Comparison of ENCODE assay signal across 8 cellular contexts in the genomic region with DNA sequence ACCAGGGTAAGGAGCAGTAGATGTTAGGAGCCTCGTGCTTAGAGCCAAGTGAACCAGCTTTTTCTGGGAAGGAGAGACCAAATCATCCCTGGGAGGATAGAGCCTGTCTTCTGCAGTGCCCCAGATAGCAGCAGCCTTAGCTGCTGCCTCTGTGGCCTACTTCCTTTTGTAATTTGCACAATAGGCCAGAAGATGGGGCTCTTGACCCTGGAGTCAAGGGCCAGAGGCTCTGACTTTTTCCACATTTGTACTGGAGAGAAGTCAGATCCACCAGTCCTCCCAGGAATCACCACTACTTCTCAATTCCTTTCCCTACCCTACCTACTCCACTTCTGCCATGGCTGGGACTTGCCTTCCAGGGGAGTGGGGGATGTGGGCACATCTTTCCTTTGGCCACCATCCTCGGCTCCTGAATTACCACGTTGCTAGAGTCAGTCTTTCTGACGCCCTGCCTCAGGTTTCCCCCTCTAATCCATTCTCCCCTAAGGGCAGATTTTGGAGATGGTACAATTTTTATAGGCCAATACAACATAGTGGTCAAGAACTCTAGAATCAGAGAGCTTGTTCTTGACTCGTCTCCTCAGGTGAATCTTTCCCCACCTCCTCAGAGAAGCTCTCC. TPM values are rescaled to one million over a fixed set of nuclear protein-coding genes. Genes with fewer than 3 reads are reported as not detected.
DNase-seq lines count a peak whose midpoint lies in the region; ATAC-seq and TF ChIP-seq lines count a peak whose summit lies in the region.

No MANE protein-coding gene starts in this region.

- CTCF ChIA-PET in CD4-positive, alpha-beta T cell (lab: Charles Lee) = interaction anchor here (0.8 to 4.6 kb wide), 4 partner anchors 26 to 111 kb away, joined by 3 to 18 read pairs (median 4); no protein-coding TSS in a partner anchor
- CTCF ChIA-PET in activated CD4-positive, alpha-beta memory T cell treated with anti-CD3 and anti-CD28 coated beads for 36 hours (lab: Charles Lee) = interaction anchor here (0.5 to 11.6 kb wide), 41 partner anchors 9 to 582 kb away, joined by 3 to 204 read pairs (median 4); a partner anchor contains a TSS

- no peak overlapping the region for H3K4me3 ChIP-seq in HAP-1

- H3K9me3 Mint-ChIP-seq in CD4-positive, alpha-beta T cell = no peaks in the 10 kb centered on the region
- no peaks in the 10 kb centered on the region for H3K9me3 Mint-ChIP-seq in activated CD4-positive, alpha-beta memory T cell treated with anti-CD3 and anti-CD28 coated beads for 36 hours
- no peaks in the 10 kb centered on the region for H3K9me3 Mint-ChIP-seq in nephron

- ATAC-seq in CD4-positive, alpha-beta T cell (ENCODE audit: poor library complexity) = peak; percentile 35
- ATAC-seq in esophagus mucosa = peak; percentile 63
- ATAC-seq in GM19328 (IDR thresholded peaks at IDR 0.05; ENCODE audit: unreplicated experiment) = no peak
- no peak for ATAC-seq in GM18502 (IDR thresholded peaks at IDR 0.05; ENCODE audit: poor library complexity, unreplicated experiment)

- in situ Hi-C loops in HAP-1 (cut with MboI; ENCODE audit: low sequenced_read_pairs) = loop anchor here (5.0 to 10.0 kb wide), 3 partner anchors 106 to 403 kb away; no protein-coding TSS in a partner anchor

- H3K4me1 Mint-ChIP-seq in CD4-positive, alpha-beta T cell (ENCODE audit: low read depth) = peaks cover 32% of the 10 kb centered on the region
- H3K4me1 Mint-ChIP-seq in activated CD4-positive, alpha-beta memory T cell treated with anti-CD3 and anti-CD28 coated beads for 36 hours (ENCODE audit: low read depth) = peaks cover 9% of the 10 kb centered on the region
- peaks cover 23% of the 10 kb centered on the region for H3K4me1 Mint-ChIP-seq in nephron

- no peak overlapping the region for H3K27ac Mint-ChIP-seq in CD4-positive, alpha-beta T cell
- H3K27ac Mint-ChIP-seq in activated CD4-positive, alpha-beta memory T cell treated with anti-CD3 and anti-CD28 coated beads for 36 hours = no peak overlapping the region
- H3K27ac Mint-ChIP-seq in nephron = no peak overlapping the region

- DNase-seq in CD4-positive, alpha-beta T cell = peak in 8 of 10 experiments; percentile 8 to 23 (median 15)
- DNase-seq in HAP-1 (ENCODE audit: low spot score in 2 of 2) (peak; percentile 75 to 79), NCI-H446 treated with DMSO at 0.1 percent for 48 hours (lab: John Stamatoyannopoulos, UW) (peak; percentile 53)
- DNase-seq in activated CD4-positive, alpha-beta memory T cell treated with anti-CD3 and anti-CD28 coated beads for 36 hours = peak; percentile 58

- peak; percentile 35 for TF ChIP-seq CTCF in CD4-positive, alpha-beta T cell (IDR thresholded peaks at IDR 0.05)
- peak; percentile 63 to 72 (median 69) for TF ChIP-seq CTCF in nephron (IDR thresholded peaks at IDR 0.05; ENCODE audit: unreplicated experiment in 3 of 3)

- H3K36me3 Mint-ChIP-seq in CD4-positive, alpha-beta T cell (ENCODE audit: low read depth) = no peaks in the 10 kb centered on the region
- H3K36me3 Mint-ChIP-seq in activated CD4-positive, alpha-beta memory T cell treated with anti-CD3 and anti-CD28 coated beads for 36 hours = no peaks in the 10 kb centered on the region
- H3K36me3 Mint-ChIP-seq in nephron (ENCODE audit: low read depth) = no peaks in the 10 kb centered on the region

- H3K4me1 ChIP-seq in HAP-1 = peaks cover 7% of the 10 kb centered on the region; the same call in 1 of the 2 replicates

- no peak overlapping the region for H3K27ac ChIP-seq in CD4-positive, alpha-beta T cell (ENCODE audit: low read depth, low read length)

- no peaks in the 10 kb centered on the region for H3K27me3 Mint-ChIP-seq in CD4-positive, alpha-beta T cell
- H3K27me3 Mint-ChIP-seq in activated CD4-positive, alpha-beta memory T cell treated with anti-CD3 and anti-CD28 coated beads for 36 hours = no peaks in the 10 kb centered on the region
- H3K27me3 Mint-ChIP-seq in nephron (ENCODE audit: low read depth) = peaks cover 16% of the 10 kb centered on the region

- no peaks in the 10 kb centered on the region for H3K9me3 ChIP-seq in CD4-positive, alpha-beta T cell (ENCODE audit: control insufficient read depth, low read length)
- H3K9me3 ChIP-seq in HAP-1 = no peaks in the 10 kb centered on the region

- no peak overlapping the region for H3K4me3 Mint-ChIP-seq in CD4-positive, alpha-beta T cell
- H3K4me3 Mint-ChIP-seq in activated CD4-positive, alpha-beta memory T cell treated with anti-CD3 and anti-CD28 coated beads for 36 hours = no peak overlapping the region
- H3K4me3 Mint-ChIP-seq in nephron = no peak overlapping the region

- no peaks in the 10 kb centered on the region for H3K27me3 ChIP-seq in CD4-positive, alpha-beta T cell (ENCODE audit: control insufficient read depth, insufficient read depth, low read length)
- no peaks in the 10 kb centered on the region for H3K27me3 ChIP-seq in HAP-1 (ENCODE audit: low read depth)

- no peaks in the 10 kb centered on the region for H3K36me3 ChIP-seq in HAP-1 (replicated peaks)

- intact Hi-C loops in CD4-positive, alpha-beta T cell (cut with DNase I, micrococcal nuclease) = loop anchor here (1.0 to 10.0 kb wide), 7 partner anchors 111 to 456 kb away; a partner anchor contains a TSS
- intact Hi-C loops in activated CD4-positive, alpha-beta memory T cell treated with anti-CD3 and anti-CD28 coated beads for 36 hours (cut with micrococcal nuclease) = loop anchor here (1.0 to 5.0 kb wide), 4 partner anchors 61 to 454 kb away; no protein-coding TSS in a partner anchor

- POLR2A ChIA-PET in CD4-positive, alpha-beta T cell (lab: Charles Lee) = interaction anchor here (0.6 to 1.0 kb wide), 3 partner anchors 53 to 111 kb away, joined by 3 to 4 read pairs (median 3); no protein-coding TSS in a partner anchor
- POLR2A ChIA-PET in activated CD4-positive, alpha-beta memory T cell treated with anti-CD3 and anti-CD28 coated beads for 36 hours (lab: Charles Lee) = no interaction called here

RNA-seq across cellular contexts. Expression of a gene that starts 3.3 kb away (rescaled TPM):
- 1 to 10 TPM; 1.3 to 1.8 TPM for total RNA-seq in CD4-positive, alpha-beta T cell
- total RNA-seq in activated CD4-positive, alpha-beta memory T cell treated with anti-CD3 and anti-CD28 coated beads for 36 hours = 1 to 10 TPM; 1.8 to 3.7 TPM
- 0.20 TPM for total RNA-seq in esophagus mucosa

RNA-seq across cellular contexts. Expression of a gene that starts 30.2 kb away (rescaled TPM):
- total RNA-seq in CD4-positive, alpha-beta T cell = 10 to 100 TPM; 10.2 to 13.7 TPM
- total RNA-seq in activated CD4-positive, alpha-beta memory T cell treated with anti-CD3 and anti-CD28 coated beads for 36 hours = 10 to 100 TPM; 13.1 to 15.8 TPM
- total RNA-seq in esophagus mucosa = 13.4 TPM

Comparison
In these comparisons a context has a peak if more than half of its experiments do, and no peak if none do; other contexts are left out.
1. ATAC-seq: peak in CD4-positive, alpha-beta T cell (single experiment) and esophagus mucosa (single experiment); none in GM19328 (single experiment) and GM18502 (single experiment).
2. DNase-seq: peak in every context shown above with its lines; median percentile 77 in HAP-1; 58 in activated CD4-positive, alpha-beta memory T cell treated with anti-CD3 and anti-CD28 coated beads for 36 hours; 53 in NCI-H446 treated with DMSO at 0.1 percent for 48 hours; 15 in CD4-positive, alpha-beta T cell.